Comparison of ENCODE assay signal across 1 cellular context in genomic region chr11:46295312-46295995, GRCh38.
TF ChIP-seq lines count a peak whose summit lies in the region.

No MANE protein-coding gene starts in this region.

TF ChIP-seq in WTC11, 78 proteins besides CTCF, POLR2A, EP300 and RAD21 (continued from another document and continues in another):
- no peak for TF ChIP-seq ZNF532 (CRISPR knock-in tag; IDR thresholded peaks at IDR 0.05; ENCODE audit: borderline replicate concordance)
- peak; percentile 57; the same call in 1 of the 2 replicates for TF ChIP-seq ZNF317 (CRISPR knock-in tag; IDR thresholded peaks at IDR 0.05; ENCODE audit: borderline replicate concordance, low read depth)
- TF ChIP-seq NFE2L1 (CRISPR knock-in tag; IDR thresholded peaks at IDR 0.05), result peak; percentile 65; the same call in 1 of the 2 replicates
- no peak for TF ChIP-seq GABPB1 (CRISPR knock-in tag; IDR thresholded peaks at IDR 0.05)
- TF ChIP-seq CREM (CRISPR knock-in tag; IDR thresholded peaks at IDR 0.05), result peak; percentile 58; the same call in 1 of the 2 replicates
- TF ChIP-seq SMAD4 (CRISPR knock-in tag; IDR thresholded peaks at IDR 0.05), result peak; percentile 61; the same call in 1 of the 2 replicates
- 0 out of 2 replicates have a peak, but pooled peaks have one; percentile 17 for TF ChIP-seq FOXP4 (CRISPR knock-in tag; IDR thresholded peaks at IDR 0.05)
- peak; percentile 41 for TF ChIP-seq SP1 (CRISPR knock-in tag; conservative IDR thresholded peaks at IDR 0.05)
- no peak for TF ChIP-seq E2F1 (CRISPR knock-in tag; IDR thresholded peaks at IDR 0.05)
- TF ChIP-seq ZNF263 (CRISPR knock-in tag; IDR thresholded peaks at IDR 0.05; ENCODE audit: low read depth), result no peak; the same call in 1 of the 2 replicates
- no peak for TF ChIP-seq NFATC4 (CRISPR knock-in tag; IDR thresholded peaks at IDR 0.05)
- peak; percentile 78; the same call in 1 of the 2 replicates for TF ChIP-seq IRF1 (CRISPR knock-in tag; IDR thresholded peaks at IDR 0.05)
- no peak for TF ChIP-seq PREB (CRISPR knock-in tag; IDR thresholded peaks at IDR 0.05; ENCODE audit: borderline replicate concordance)
- TF ChIP-seq TEAD4 (CRISPR knock-in tag; IDR thresholded peaks at IDR 0.05), result 0 out of 2 replicates have a peak, but pooled peaks have one; percentile 62
- TF ChIP-seq SMAD3 (CRISPR knock-in tag; IDR thresholded peaks at IDR 0.05; ENCODE audit: borderline replicate concordance), result 0 out of 2 replicates have a peak, but pooled peaks have one; percentile 44
- peak; percentile 66; the same call in 1 of the 2 replicates for TF ChIP-seq ATF3 (CRISPR knock-in tag; conservative IDR thresholded peaks at IDR 0.05)
- TF ChIP-seq STAT6 (CRISPR knock-in tag; conservative IDR thresholded peaks at IDR 0.05; ENCODE audit: low read depth), result no peak
- no peak for TF ChIP-seq HMGA2 (CRISPR knock-in tag; IDR thresholded peaks at IDR 0.05)
- peak; percentile 72; the same call in 1 of the 2 replicates for TF ChIP-seq RELA (CRISPR knock-in tag; IDR thresholded peaks at IDR 0.05; ENCODE audit: borderline replicate concordance)
- TF ChIP-seq EMX1 (CRISPR knock-in tag; IDR thresholded peaks at IDR 0.05), result no peak
- 0 out of 2 replicates have a peak, but pooled peaks have one; percentile 56 for TF ChIP-seq ELF4 (CRISPR knock-in tag; IDR thresholded peaks at IDR 0.05; ENCODE audit: low read depth)
- no peak for TF ChIP-seq CBFB (CRISPR knock-in tag; IDR thresholded peaks at IDR 0.05; ENCODE audit: low read depth)
- peak; percentile 88; the same call in 1 of the 2 replicates for TF ChIP-seq ZNF232 (CRISPR knock-in tag; IDR thresholded peaks at IDR 0.05)
- no peak for TF ChIP-seq AFF4 (CRISPR knock-in tag; IDR thresholded peaks at IDR 0.05; ENCODE audit: borderline replicate concordance)
- TF ChIP-seq OVOL2 (CRISPR knock-in tag; IDR thresholded peaks at IDR 0.05; ENCODE audit: borderline replicate concordance), result no peak
- TF ChIP-seq FOXJ3 (CRISPR knock-in tag; IDR thresholded peaks at IDR 0.05; ENCODE audit: borderline replicate concordance), result no peak
- TF ChIP-seq USF2 (CRISPR knock-in tag; IDR thresholded peaks at IDR 0.05), result no peak
- TF ChIP-seq ARID4B (CRISPR knock-in tag; IDR thresholded peaks at IDR 0.05; ENCODE audit: borderline replicate concordance), result peak; percentile 70; the same call in 1 of the 2 replicates
